Comparison of ENCODE assay signal across 1 cellular context in genomic region chr13:102267191-102267590, GRCh38.
TF ChIP-seq lines count a peak whose summit lies in the region.

No MANE protein-coding gene starts in this region.

TF ChIP-seq in GM23338, 12 proteins besides CTCF, POLR2A, EP300 and RAD21 (continued from another document):
- no peak for TF ChIP-seq REST (IDR thresholded peaks at IDR 0.05; ENCODE audit: unreplicated experiment)
- no peak for TF ChIP-seq STAT1 (IDR thresholded peaks at IDR 0.05; ENCODE audit: unreplicated experiment)
- no peak for TF ChIP-seq ZNF331 (CRISPR knock-in tag; IDR thresholded peaks at IDR 0.05; ENCODE audit: low read depth)
- TF ChIP-seq ZNF114 (CRISPR knock-in tag; IDR thresholded peaks at IDR 0.05): no peak
- no peak for TF ChIP-seq ZNF462 (CRISPR knock-in tag; IDR thresholded peaks at IDR 0.05)
- no peak for TF ChIP-seq CREB1 (CRISPR knock-in tag; IDR thresholded peaks at IDR 0.05; ENCODE audit: low read depth)
